ENCODE assay signal across 18 cellular contexts in genomic region chr4:136342666-136343065, GRCh38.
"Had no signal": no experiment of that assay in that cellular context is flagged by ENCODE, and none has a peak within 500 bp of the region (broad histone marks: within the 10 kb centered on the region; RNA-seq: fewer than 3 reads in every experiment).

No MANE protein-coding gene starts in this region.

- H3K4me1 ChIP-seq: heart left ventricle had no signal

- H3K27me3 ChIP-seq: heart left ventricle had no signal

- H3K4me3 Mint-ChIP-seq: naive B cell; nephron; stimulated activated naive B cell treated with anti-CD40 and anti-IgM and Interleukin-4, amounts not matched to agents 10 μg/mL and 1 μg/mL and 100 μg/mL, for 72 hours; stimulated activated naive CD8-positive, alpha-beta T cell treated with anti-CD3 and anti-CD28 coated beads, Interleukin-15, amount 100 ng/mL, for 72 hours had no signal

- H3K36me3 Mint-ChIP-seq: naive B cell; stimulated activated naive B cell treated with anti-CD40 and anti-IgM and Interleukin-4, amounts not matched to agents 10 μg/mL and 1 μg/mL and 100 μg/mL, for 72 hours had no signal

- H3K27me3 Mint-ChIP-seq: naive B cell; stimulated activated naive B cell treated with anti-CD40 and anti-IgM and Interleukin-4, amounts not matched to agents 10 μg/mL and 1 μg/mL and 100 μg/mL, for 72 hours; stimulated activated naive CD8-positive, alpha-beta T cell treated with anti-CD3 and anti-CD28 coated beads, Interleukin-15, amount 100 ng/mL, for 72 hours had no signal

- ATAC-seq: esophagus mucosa; heart left ventricle; left colon; left ventricle myocardium superior; sciatic nerve; stimulated activated naive B cell treated with anti-CD40 and anti-IgM and Interleukin-4, amounts not matched to agents 10 μg/mL and 1 μg/mL and 100 μg/mL, for 72 hours; stimulated activated naive CD8-positive, alpha-beta T cell treated with anti-CD3 and anti-CD28 coated beads, Interleukin-15, amount 100 ng/mL, for 72 hours had no signal

- H3K27ac ChIP-seq: heart left ventricle had no signal

- H3K4me3 ChIP-seq: heart left ventricle, lung had no signal

- H3K36me3 ChIP-seq: heart left ventricle had no signal

- H3K4me1 Mint-ChIP-seq: naive B cell; nephron; stimulated activated naive B cell treated with anti-CD40 and anti-IgM and Interleukin-4, amounts not matched to agents 10 μg/mL and 1 μg/mL and 100 μg/mL, for 72 hours; stimulated activated naive CD8-positive, alpha-beta T cell treated with anti-CD3 and anti-CD28 coated beads, Interleukin-15, amount 100 ng/mL, for 72 hours had no signal

- H3K27ac Mint-ChIP-seq: naive B cell; nephron; stimulated activated naive B cell treated with anti-CD40 and anti-IgM and Interleukin-4, amounts not matched to agents 10 μg/mL and 1 μg/mL and 100 μg/mL, for 72 hours; stimulated activated naive CD8-positive, alpha-beta T cell treated with anti-CD3 and anti-CD28 coated beads, Interleukin-15, amount 100 ng/mL, for 72 hours had no signal

- DNase-seq: cortex of kidney; effector memory CD4-positive, alpha-beta T cell; heart left ventricle; hippocampal formation; left colon; left ventricle myocardium superior; mesenchymal stem cell; midbrain; naive B cell; stimulated activated CD4-positive, alpha-beta T cell treated with anti-CD3 and anti-CD28 coated beads, Interleukin-2, amount 100 ng/mL, for 24 hours; stimulated activated CD4-positive, alpha-beta T cell treated with anti-CD3 and anti-CD28 coated beads, Interleukin-4, amount 100 ng/mL, for 4 hours; stimulated activated naive B cell treated with anti-CD40 and anti-IgM and Interleukin-4, amounts not matched to agents 10 μg/mL and 1 μg/mL and 100 μg/mL, for 72 hours; stimulated activated naive CD8-positive, alpha-beta T cell treated with anti-CD3 and anti-CD28 coated beads, Interleukin-15, amount 100 ng/mL, for 72 hours; substantia nigra had no signal
